ENCODE assay signal across 8 cellular contexts in genomic region chr1:33342041-33342723, GRCh38. TPM values are rescaled to one million over a fixed set of nuclear protein-coding genes. Genes with fewer than 3 reads are reported as not detected.
DNase-seq lines count a peak whose midpoint lies in the region; ATAC-seq and TF ChIP-seq lines count a peak whose summit lies in the region.

No MANE protein-coding gene starts in this region.

- intact Hi-C loops in right lobe of liver (cut with DNase I) = no loop called here

- H3K27ac ChIP-seq in GM23248 (peak overlapping the region; percentile 83), right lobe of liver (peak overlapping the region; percentile 97), tibial nerve (peak overlapping the region; percentile 70 to 98 (median 92))

- H4K20me1 ChIP-seq in GM23248 (ENCODE audit: insufficient read depth) = peaks cover 23% of the 10 kb centered on the region; the same call in 1 of the 2 replicates

- peaks cover 18% of the 10 kb centered on the region; the same call in 1 of the 2 replicates for H3K36me3 ChIP-seq in GM23248 (ENCODE audit: low read depth)
- peaks cover 0 to 3% (median 0%) of the 10 kb centered on the region in 4 donors for H3K36me3 ChIP-seq in right lobe of liver
- no peaks in the 10 kb centered on the region for H3K36me3 ChIP-seq in tibial nerve

- WGBS in GM23248 (ENCODE audit: low coverage in 1 of 2, low lambda C conversion rate in 2 of 2, missing lambda C conversion rate in 2 of 2), 2 experiments = 12 to 16% methylated on average over 7 of the region's 7 CpGs
- WGBS in right lobe of liver (ENCODE audit: insufficient coverage, low coverage, low lambda C conversion rate, missing lambda C conversion rate) = 13% methylated on average over 5 of the region's 7 CpGs
- WGBS in tibial nerve, 2 donors = 6 to 15% methylated on average over 7 of the region's 7 CpGs

- H3K4me3 ChIP-seq in GM23248 = peak overlapping the region; percentile 35; the same call in 1 of the 2 replicates
- peak overlapping the region in 2 of 3 donors; percentile 15 to 28 for H3K4me3 ChIP-seq in right lobe of liver
- peak overlapping the region; percentile 0 to 34 (median 16) for H3K4me3 ChIP-seq in tibial nerve

- no peak overlapping the region for H2AFZ ChIP-seq in GM23248

- peaks cover 93% of the 10 kb centered on the region for H3F3A ChIP-seq in GM23248 (ENCODE audit: insufficient read depth)

- TF ChIP-seq POLR2A in right lobe of liver (IDR thresholded peaks at IDR 0.05) (peak; percentile 57), tibial nerve (IDR thresholded peaks at IDR 0.05) (peak in 1 of 2 donors; percentile 44)

- H3K4me2 ChIP-seq in GM23248 (ENCODE audit: unreplicated experiment) = peak overlapping the region; percentile 61

- H3K27me3 ChIP-seq in GM23248 (replicated peaks; ENCODE audit: insufficient read depth) (no peaks in the 10 kb centered on the region), right lobe of liver (no peaks in the 10 kb centered on the region), tibial nerve (no peaks in the 10 kb centered on the region)

- H3K9me2 ChIP-seq in GM23248 (ENCODE audit: insufficient read depth) = no peaks in the 10 kb centered on the region

- H3K9me3 ChIP-seq in GM23248 (ENCODE audit: low read depth) = no peaks in the 10 kb centered on the region
- H3K9me3 ChIP-seq in right lobe of liver = no peaks in the 10 kb centered on the region
- no peaks in the 10 kb centered on the region for H3K9me3 ChIP-seq in tibial nerve

- peak in 1 of 4 donors; percentile 4 for TF ChIP-seq CTCF in right lobe of liver (IDR thresholded peaks at IDR 0.05)
- no peak for TF ChIP-seq CTCF in tibial nerve (IDR thresholded peaks at IDR 0.05)

- peak overlapping the region; percentile 34; the same call in 1 of the 2 replicates for H3K9ac ChIP-seq in GM23248

- H3K79me2 ChIP-seq in GM23248 (ENCODE audit: insufficient read depth) = peaks cover 98% of the 10 kb centered on the region

- ATAC-seq in right lobe of liver (peak; percentile 63 to 77 (median 71)), HG02759 (IDR thresholded peaks at IDR 0.05; ENCODE audit: unreplicated experiment) (no peak), GM19452 (IDR thresholded peaks at IDR 0.05; ENCODE audit: unreplicated experiment) (no peak)

- peaks cover 99% of the 10 kb centered on the region for H3K4me1 ChIP-seq in GM23248 (ENCODE audit: insufficient read depth)
- peaks cover 0 to 98% (median 51%) of the 10 kb centered on the region in 4 donors for H3K4me1 ChIP-seq in right lobe of liver
- peaks cover 0 to 100% (median 84%) of the 10 kb centered on the region in 4 donors for H3K4me1 ChIP-seq in tibial nerve

- DNase-seq in GM23248 (peak; percentile 93), NCI-H524 treated with DMSO at 0.1 percent for 48 hours (lab: John Stamatoyannopoulos, UW) (peak; percentile 74), dermis blood vessel endothelial cell (peak; percentile 96), right lobe of liver (peak; percentile 77 to 91 (median 85)), tibial nerve (ENCODE audit: low spot score in 2 of 2) (peak; percentile 54 to 79), activated T-cell treated with anti-CD3 and anti-CD28 coated beads for 4 hours (no peak)

- peak; percentile 41 to 94 for TF ChIP-seq EP300 in tibial nerve (IDR thresholded peaks at IDR 0.05)

- in situ Hi-C loops in GM23248 (cut with MboI) = no loop called here

RNA-seq across cellular contexts. Expression of gene A3GALT2, which starts 21.3 kb away (rescaled TPM):
- not detected in 2 replicates for total RNA-seq in GM23248 (2014; rRNA removed; shearing (Covaris generic))
- polyA plus RNA-seq in GM23248 (2016; fragmentation: Nextera tagmentation; extraction: Ambion mirVana) = not detected in 2 replicates
- total RNA-seq in dermis blood vessel endothelial cell (not detected in 2 replicates), right lobe of liver (not detected), tibial nerve (under 1 TPM in 2 of 4 donors, not detected in 2; 0.42 to 0.66 TPM)

Comparison
In these comparisons a context has a peak if more than half of its experiments do, and no peak if none do; other contexts are left out.
1. ATAC-seq: peak in right lobe of liver (4 of 4); none in HG02759 (single experiment) and GM19452 (single experiment).
2. Peak in every context shown above with its lines, with median percentiles within 50 percentile points of each other: H3K27ac ChIP-seq and H3K4me3 ChIP-seq.